ENCODE assay signal across 2 cellular contexts in the genomic region with DNA sequence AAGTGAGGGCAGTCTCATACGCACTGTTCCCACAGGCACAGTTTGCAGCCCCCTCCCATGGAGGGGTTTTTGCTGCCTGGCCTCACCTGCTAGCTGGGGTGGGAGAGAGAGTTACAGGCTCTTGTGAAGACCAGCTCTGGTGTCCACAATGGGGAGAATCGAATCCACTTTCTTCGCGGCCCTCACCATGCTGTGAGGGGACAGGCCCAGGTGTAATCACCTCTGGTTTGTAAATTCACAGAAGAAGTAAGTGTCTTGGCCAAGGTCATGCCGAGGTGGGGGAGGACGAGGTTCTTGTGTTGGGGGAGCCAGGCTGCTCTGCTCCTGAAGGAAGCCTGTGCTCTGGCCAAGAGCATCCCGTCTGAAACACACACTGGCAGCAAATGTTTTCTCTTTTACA.
TF ChIP-seq lines count a peak whose summit lies in the region.

No MANE protein-coding gene starts in this region.

TF ChIP-seq in GM23338, 12 proteins besides CTCF, POLR2A, EP300 and RAD21 (continues in another document):
- TF ChIP-seq EZH2phosphoT487 (IDR thresholded peaks at IDR 0.05; ENCODE audit: unreplicated experiment), result no peak
- TF ChIP-seq ZNF462 (CRISPR knock-in tag; IDR thresholded peaks at IDR 0.05), result no peak
- TF ChIP-seq ZNF331 (CRISPR knock-in tag; IDR thresholded peaks at IDR 0.05; ENCODE audit: low read depth), result no peak
- no peak for TF ChIP-seq EZH2 (IDR thresholded peaks at IDR 0.05; ENCODE audit: low read depth, unreplicated experiment)
- no peak for TF ChIP-seq ETS1 (IDR thresholded peaks at IDR 0.05)
- TF ChIP-seq CREB1 (CRISPR knock-in tag; IDR thresholded peaks at IDR 0.05; ENCODE audit: low read depth), result no peak
- TF ChIP-seq STAT1 (IDR thresholded peaks at IDR 0.05; ENCODE audit: unreplicated experiment), result no peak
- no peak for TF ChIP-seq REST (IDR thresholded peaks at IDR 0.05; ENCODE audit: unreplicated experiment)
- no peak for TF ChIP-seq NANOG (IDR thresholded peaks at IDR 0.05; ENCODE audit: borderline replicate concordance)
- TF ChIP-seq ZNF114 (CRISPR knock-in tag; IDR thresholded peaks at IDR 0.05), result no peak

TF ChIP-seq in H1, 55 proteins besides CTCF, POLR2A, EP300 and RAD21:
- no peak for TF ChIP-seq CHD2 (IDR thresholded peaks at IDR 0.05; ENCODE audit: low read length)
- TF ChIP-seq PHF8 (conservative IDR thresholded peaks at IDR 0.05; ENCODE audit: low read depth, low read length), result no peak
- no peak for TF ChIP-seq CHD1 (IDR thresholded peaks at IDR 0.05; ENCODE audit: low read depth, low read length)
- no peak for TF ChIP-seq SP2 (IDR thresholded peaks at IDR 0.05; ENCODE audit: low read length)
- no peak for TF ChIP-seq KDM4A (IDR thresholded peaks at IDR 0.05; ENCODE audit: low read depth, low read length, severe bottlenecking)
- TF ChIP-seq, protein P1, sequence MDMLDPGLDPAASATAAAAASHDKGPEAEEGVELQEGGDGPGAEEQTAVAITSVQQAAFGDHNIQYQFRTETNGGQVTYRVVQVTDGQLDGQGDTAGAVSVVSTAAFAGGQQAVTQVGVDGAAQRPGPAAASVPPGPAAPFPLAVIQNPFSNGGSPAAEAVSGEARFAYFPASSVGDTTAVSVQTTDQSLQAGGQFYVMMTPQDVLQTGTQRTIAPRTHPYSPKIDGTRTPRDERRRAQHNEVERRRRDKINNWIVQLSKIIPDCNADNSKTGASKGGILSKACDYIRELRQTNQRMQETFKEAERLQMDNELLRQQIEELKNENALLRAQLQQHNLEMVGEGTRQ (IDR thresholded peaks at IDR 0.05; ENCODE audit: low read length), result no peak
- no peak for TF ChIP-seq SIRT6 (IDR thresholded peaks at IDR 0.05; ENCODE audit: low read length)
- TF ChIP-seq KDM1A (IDR thresholded peaks at IDR 0.05; ENCODE audit: borderline replicate concordance, low read length), result no peak
- TF ChIP-seq KDM5A (IDR thresholded peaks at IDR 0.05; ENCODE audit: low read length), result no peak
- TF ChIP-seq YY1 (IDR thresholded peaks at IDR 0.05; ENCODE audit: low read depth, low read length), result no peak
- TF ChIP-seq CBX5 (IDR thresholded peaks at IDR 0.05; ENCODE audit: low read depth, low read length), result no peak
- TF ChIP-seq GABPA (IDR thresholded peaks at IDR 0.05; ENCODE audit: borderline replicate concordance, insufficient read depth, low read length), result no peak
- no peak for TF ChIP-seq HDAC2 (IDR thresholded peaks at IDR 0.05; ENCODE audit: borderline replicate concordance in 1 of 2, low read depth in 2 of 2, low read length in 2 of 2)
- TF ChIP-seq ZNF274 (IDR thresholded peaks at IDR 0.05; ENCODE audit: borderline replicate concordance, extremely low read depth, low read length), result no peak
- no peak for TF ChIP-seq SIX5 (IDR thresholded peaks at IDR 0.05; ENCODE audit: low read depth, low read length)
